ENCODE assay signal across 8 cellular contexts in the genomic region with DNA sequence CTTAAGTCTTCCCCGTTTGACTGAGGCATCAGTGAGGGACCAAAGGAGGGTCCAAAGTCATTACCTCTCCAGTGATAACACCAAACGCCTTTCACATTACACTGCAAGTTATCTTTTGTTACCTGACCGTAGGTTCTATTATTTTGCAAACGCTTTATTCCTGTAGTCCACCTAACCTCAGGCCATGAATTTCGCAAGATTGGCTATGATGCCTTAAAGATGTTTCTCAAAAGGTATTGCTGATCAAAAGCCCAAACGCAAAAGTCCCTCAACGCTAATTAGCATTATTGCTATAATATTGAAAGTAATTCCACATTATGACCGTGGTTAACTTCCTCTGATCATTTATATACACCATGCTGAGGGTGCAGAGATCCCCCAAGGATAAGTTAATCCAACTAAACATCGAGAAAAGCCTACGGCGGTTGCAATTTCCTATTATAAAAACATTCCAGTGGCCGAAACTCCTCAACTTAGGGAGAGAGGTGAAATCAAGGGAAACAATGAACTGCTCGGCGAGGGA. TPM values are rescaled to one million over a fixed set of nuclear protein-coding genes. Genes with fewer than 3 reads are reported as not detected.
DNase-seq lines count a peak whose midpoint lies in the region; ATAC-seq, FAIRE-seq and TF ChIP-seq lines count a peak whose summit lies in the region.

No MANE protein-coding gene starts in this region.

- no peaks in the 10 kb centered on the region for H3K27me3 ChIP-seq in AG04450 (ENCODE audit: control insufficient read depth, insufficient read depth, low read length)
- H3K27me3 ChIP-seq in iPS-18a (ENCODE audit: control insufficient read depth, insufficient read depth, low read length), result peaks cover 9% of the 10 kb centered on the region
- H3K27me3 ChIP-seq in thoracic aorta (replicated peaks; ENCODE audit: insufficient read depth), result no peaks in the 10 kb centered on the region

- H3K4me3 ChIP-seq in AG04450 (ENCODE audit: low read depth, low read length) (peak overlapping the region; percentile 82), iPS-18a (ENCODE audit: low read length) (peak overlapping the region; percentile 98), thoracic aorta (peak overlapping the region; percentile 84)

- POLR2A ChIA-PET in AG04450 (lab: Yijun Ruan, JAX), result no interaction called here
- POLR2A ChIA-PET in WTC11 (lab: Charles Lee), result interaction anchor here (0.9 to 1.3 kb wide), 3 partner anchors 25 to 290 kb away, joined by 3 to 7 read pairs (median 5); partner anchors contain the start of gene TET1

- DNase-seq in AG04450 (ENCODE audit: low read depth, low spot score) (no peak), H54 (ENCODE audit: insufficient read length, low spot score) (no peak), WTC11 (ENCODE audit: low spot score) (no peak), thoracic aorta (ENCODE audit: low spot score) (no peak), RPMI8226 (no peak), NCI-H1092 treated with DMSO at 0.1 percent for 48 hours (lab: John Stamatoyannopoulos, UW) (no peak)

- no peaks in the 10 kb centered on the region for H3K9me3 Mint-ChIP-seq in WTC11

- peak overlapping the region; percentile 99 for H3K9ac ChIP-seq in iPS-18a (ENCODE audit: low read length)

- H3K36me3 Mint-ChIP-seq in WTC11, result peaks cover 36% of the 10 kb centered on the region

- CTCF ChIA-PET in AG04450 (lab: Charles Lee), result interaction anchor here (1.0 kb wide), 1 partner anchor 64 kb away, joined by 3 read pairs; the partner anchor contains the start of gene RUFY2
- CTCF ChIA-PET in WTC11 (lab: Charles Lee), result interaction anchor here (1.0 to 1.3 kb wide), 3 partner anchors 64 to 123 kb away, joined by 3 to 9 read pairs (median 5); partner anchors contain the start of gene RUFY2

- peak overlapping the region; percentile 99 for H3K27ac Mint-ChIP-seq in WTC11

- peak overlapping the region; percentile 58 for H3K27ac ChIP-seq in AG04450 (ENCODE audit: low read depth, low read length)
- H3K27ac ChIP-seq in iPS-18a (ENCODE audit: low read length), result peak overlapping the region; percentile 90
- H3K27ac ChIP-seq in thoracic aorta, result no peak overlapping the region

- TF ChIP-seq CTCF in AG04450 (IDR thresholded peaks at IDR 0.05; ENCODE audit: low read depth, low read length) (no peak), WTC11 (IDR thresholded peaks at IDR 0.05) (no peak), thoracic aorta (IDR thresholded peaks at IDR 0.05) (no peak)

- peak overlapping the region; percentile 96 for H3K4me3 Mint-ChIP-seq in WTC11

- H3K27me3 Mint-ChIP-seq in WTC11 (ENCODE audit: low read depth), result peaks cover 12% of the 10 kb centered on the region

- ATAC-seq in WTC11 (no peak), thoracic aorta (ENCODE audit: insufficient number of reproducible peaks, low FRiP score, low read depth) (no peak), GM21786 (IDR thresholded peaks at IDR 0.05; ENCODE audit: unreplicated experiment) (no peak)

- peaks cover 24% of the 10 kb centered on the region for H3K4me1 Mint-ChIP-seq in WTC11

- H3K36me3 ChIP-seq in iPS-18a (ENCODE audit: control insufficient read depth, low read depth, low read length) (peaks cover 28% of the 10 kb centered on the region), thoracic aorta (no peaks in the 10 kb centered on the region)

- H3K9me3 ChIP-seq in AG04450 (ENCODE audit: control insufficient read depth, insufficient read depth, low read length) (no peaks in the 10 kb centered on the region), iPS-18a (ENCODE audit: control insufficient read depth, low read depth, low read length) (no peaks in the 10 kb centered on the region), thoracic aorta (no peaks in the 10 kb centered on the region)

- H3K4me1 ChIP-seq in iPS-18a (ENCODE audit: control insufficient read depth, low read depth, low read length) (peaks cover 11% of the 10 kb centered on the region), thoracic aorta (ENCODE audit: control insufficient read depth in 1 of 2, low read depth in 2 of 2) (peaks cover 4 to 12% of the 10 kb centered on the region in 2 donors)

- FAIRE-seq in H54 (lab: Jason Lieb, UNC), result peak; percentile 20

- TF ChIP-seq POLR2A in H54 (IDR thresholded peaks at IDR 0.05; ENCODE audit: low read depth, low read length), result no peak

TF ChIP-seq in WTC11, 78 proteins besides CTCF, POLR2A, EP300 and RAD21 (continues in another document):
- TF ChIP-seq, protein P1, sequence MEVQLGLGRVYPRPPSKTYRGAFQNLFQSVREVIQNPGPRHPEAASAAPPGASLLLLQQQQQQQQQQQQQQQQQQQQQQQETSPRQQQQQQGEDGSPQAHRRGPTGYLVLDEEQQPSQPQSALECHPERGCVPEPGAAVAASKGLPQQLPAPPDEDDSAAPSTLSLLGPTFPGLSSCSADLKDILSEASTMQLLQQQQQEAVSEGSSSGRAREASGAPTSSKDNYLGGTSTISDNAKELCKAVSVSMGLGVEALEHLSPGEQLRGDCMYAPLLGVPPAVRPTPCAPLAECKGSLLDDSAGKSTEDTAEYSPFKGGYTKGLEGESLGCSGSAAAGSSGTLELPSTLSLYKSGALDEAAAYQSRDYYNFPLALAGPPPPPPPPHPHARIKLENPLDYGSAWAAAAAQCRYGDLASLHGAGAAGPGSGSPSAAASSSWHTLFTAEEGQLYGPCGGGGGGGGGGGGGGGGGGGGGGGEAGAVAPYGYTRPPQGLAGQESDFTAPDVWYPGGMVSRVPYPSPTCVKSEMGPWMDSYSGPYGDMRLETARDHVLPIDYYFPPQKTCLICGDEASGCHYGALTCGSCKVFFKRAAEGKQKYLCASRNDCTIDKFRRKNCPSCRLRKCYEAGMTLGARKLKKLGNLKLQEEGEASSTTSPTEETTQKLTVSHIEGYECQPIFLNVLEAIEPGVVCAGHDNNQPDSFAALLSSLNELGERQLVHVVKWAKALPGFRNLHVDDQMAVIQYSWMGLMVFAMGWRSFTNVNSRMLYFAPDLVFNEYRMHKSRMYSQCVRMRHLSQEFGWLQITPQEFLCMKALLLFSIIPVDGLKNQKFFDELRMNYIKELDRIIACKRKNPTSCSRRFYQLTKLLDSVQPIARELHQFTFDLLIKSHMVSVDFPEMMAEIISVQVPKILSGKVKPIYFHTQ (CRISPR knock-in tag; IDR thresholded peaks at IDR 0.05), result no peak
- TF ChIP-seq ZNF423 (CRISPR knock-in tag; IDR thresholded peaks at IDR 0.05) (no peak), EMX1 (CRISPR knock-in tag; IDR thresholded peaks at IDR 0.05) (no peak), ZNF232 (CRISPR knock-in tag; IDR thresholded peaks at IDR 0.05) (no peak), MLX (CRISPR knock-in tag; IDR thresholded peaks at IDR 0.05) (no peak), SMAD4 (CRISPR knock-in tag; IDR thresholded peaks at IDR 0.05) (no peak), ATF1 (CRISPR knock-in tag; IDR thresholded peaks at IDR 0.05) (no peak), NFATC4 (CRISPR knock-in tag; IDR thresholded peaks at IDR 0.05) (no peak)
- TF ChIP-seq, protein P2, sequence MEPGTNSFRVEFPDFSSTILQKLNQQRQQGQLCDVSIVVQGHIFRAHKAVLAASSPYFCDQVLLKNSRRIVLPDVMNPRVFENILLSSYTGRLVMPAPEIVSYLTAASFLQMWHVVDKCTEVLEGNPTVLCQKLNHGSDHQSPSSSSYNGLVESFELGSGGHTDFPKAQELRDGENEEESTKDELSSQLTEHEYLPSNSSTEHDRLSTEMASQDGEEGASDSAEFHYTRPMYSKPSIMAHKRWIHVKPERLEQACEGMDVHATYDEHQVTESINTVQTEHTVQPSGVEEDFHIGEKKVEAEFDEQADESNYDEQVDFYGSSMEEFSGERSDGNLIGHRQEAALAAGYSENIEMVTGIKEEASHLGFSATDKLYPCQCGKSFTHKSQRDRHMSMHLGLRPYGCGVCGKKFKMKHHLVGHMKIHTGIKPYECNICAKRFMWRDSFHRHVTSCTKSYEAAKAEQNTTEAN (CRISPR knock-in tag; IDR thresholded peaks at IDR 0.05), result no peak
- TF ChIP-seq, protein P3, sequence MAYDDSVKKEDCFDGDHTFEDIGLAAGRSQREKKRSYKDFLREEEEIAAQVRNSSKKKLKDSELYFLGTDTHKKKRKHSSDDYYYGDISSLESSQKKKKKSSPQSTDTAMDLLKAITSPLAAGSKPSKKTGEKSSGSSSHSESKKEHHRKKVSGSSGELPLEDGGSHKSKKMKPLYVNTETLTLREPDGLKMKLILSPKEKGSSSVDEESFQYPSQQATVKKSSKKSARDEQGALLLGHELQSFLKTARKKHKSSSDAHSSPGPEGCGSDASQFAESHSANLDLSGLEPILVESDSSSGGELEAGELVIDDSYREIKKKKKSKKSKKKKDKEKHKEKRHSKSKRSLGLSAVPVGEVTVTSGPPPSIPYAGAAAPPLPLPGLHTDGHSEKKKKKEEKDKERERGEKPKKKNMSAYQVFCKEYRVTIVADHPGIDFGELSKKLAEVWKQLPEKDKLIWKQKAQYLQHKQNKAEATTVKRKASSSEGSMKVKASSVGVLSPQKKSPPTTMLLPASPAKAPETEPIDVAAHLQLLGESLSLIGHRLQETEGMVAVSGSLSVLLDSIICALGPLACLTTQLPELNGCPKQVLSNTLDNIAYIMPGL (CRISPR knock-in tag; IDR thresholded peaks at IDR 0.05), result no peak
- TF ChIP-seq, protein P4, sequence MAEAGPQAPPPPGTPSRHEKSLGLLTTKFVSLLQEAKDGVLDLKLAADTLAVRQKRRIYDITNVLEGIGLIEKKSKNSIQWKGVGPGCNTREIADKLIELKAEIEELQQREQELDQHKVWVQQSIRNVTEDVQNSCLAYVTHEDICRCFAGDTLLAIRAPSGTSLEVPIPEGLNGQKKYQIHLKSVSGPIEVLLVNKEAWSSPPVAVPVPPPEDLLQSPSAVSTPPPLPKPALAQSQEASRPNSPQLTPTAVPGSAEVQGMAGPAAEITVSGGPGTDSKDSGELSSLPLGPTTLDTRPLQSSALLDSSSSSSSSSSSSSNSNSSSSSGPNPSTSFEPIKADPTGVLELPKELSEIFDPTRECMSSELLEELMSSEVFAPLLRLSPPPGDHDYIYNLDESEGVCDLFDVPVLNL (CRISPR knock-in tag; IDR thresholded peaks at IDR 0.05; ENCODE audit: borderline replicate concordance, low read depth), result no peak

RNA-seq across cellular contexts. Expression of gene DNA2, which starts 0.6 kb away (rescaled TPM):
- 1.6 and 2.5 TPM in 2 replicates for polyA plus RNA-seq in AG04450 (2011; rRNA removed)
- polyA minus RNA-seq in AG04450 (2011; rRNA and poly(A)+ RNA removed), result 1.7 and 4.4 TPM in 2 replicates
- 39.3 to 46.3 TPM (median 43.0 TPM) in 3 replicates for total RNA-seq in WTC11 (2021)
- 1 to 10 TPM; 1.6 to 5.1 TPM for total RNA-seq in thoracic aorta

RNA-seq across cellular contexts. Expression of gene SLC25A16, which starts 56.2 kb away (rescaled TPM):
- 13.8 and 21.2 TPM in 2 replicates for polyA plus RNA-seq in AG04450 (2011; rRNA removed)
- 25.3 and 42.3 TPM in 2 replicates for polyA minus RNA-seq in AG04450 (2011; rRNA and poly(A)+ RNA removed)
- total RNA-seq in WTC11 (2021) (11.1 to 16.8 TPM (median 13.1 TPM) in 3 replicates), thoracic aorta (10 to 100 TPM; 16.9 to 26.2 TPM)

Comparison
In these comparisons a context has a peak if more than half of its experiments do, and no peak if none do; other contexts are left out.
1. H3K27ac ChIP-seq: peak in AG04450 (single experiment) and iPS-18a (single experiment); none in thoracic aorta (0 of 2).
2. Peak in every context shown above with its lines, with median percentiles within 50 percentile points of each other: H3K4me3 ChIP-seq.